Comparison of ENCODE assay signal across 8 cellular contexts in the genomic region with DNA sequence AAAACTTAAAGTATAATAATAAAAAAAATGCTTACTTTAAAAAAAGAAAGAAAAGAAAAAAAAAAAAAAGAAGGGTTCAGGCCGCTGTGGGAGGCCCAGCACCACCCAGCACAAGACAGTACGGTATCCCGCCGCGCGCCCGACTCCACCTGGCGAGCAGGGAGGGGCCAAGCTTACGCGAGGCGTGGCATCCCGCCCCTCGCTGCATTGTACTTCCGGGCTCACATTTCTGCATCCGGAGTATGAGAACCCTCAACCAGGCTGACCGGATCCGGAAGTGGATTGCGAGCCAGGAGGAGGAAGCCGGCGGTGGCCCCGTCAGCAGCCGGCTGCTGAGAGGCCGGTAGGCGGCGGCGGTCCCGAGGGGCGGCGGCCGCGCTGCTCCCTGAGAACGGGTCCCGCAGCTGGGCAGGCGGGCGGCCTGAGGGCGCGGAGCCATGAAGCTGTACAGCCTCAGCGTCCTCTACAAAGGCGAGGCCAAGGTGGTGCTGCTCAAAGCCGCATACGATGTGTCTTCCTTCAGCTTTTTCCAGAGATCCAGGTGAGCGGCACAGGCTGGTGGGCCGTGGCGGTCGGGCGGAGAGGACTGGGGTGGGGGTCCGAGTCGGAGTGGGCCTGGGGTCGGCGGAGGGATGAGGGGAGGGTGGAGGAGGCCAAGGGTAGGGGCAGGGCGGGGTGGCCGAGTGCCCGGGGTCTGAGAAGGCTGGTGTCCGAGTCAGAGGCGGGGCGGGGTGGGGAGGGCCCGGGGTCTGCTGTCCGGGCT. TPM values are rescaled to one million over a fixed set of nuclear protein-coding genes. Genes with fewer than 3 reads are reported as not detected.
A peak's percentile ranks its signal among the peaks of the same experiment; 100 is the strongest.
DNase-seq lines count a peak whose midpoint lies in the region; ATAC-seq and TF ChIP-seq lines count a peak whose summit lies in the region.

A gene (plus strand): TSS at position 280 of the 763 bp plus-strand sequence. CDS start 158 bp downstream, at position 438.

- peaks cover 3% of the 10 kb centered on the region; the same call in 1 of the 2 replicates for H3K36me3 ChIP-seq in BJ (ENCODE audit: control insufficient read depth, insufficient read depth, low read length)
- H3K36me3 ChIP-seq in colonic mucosa: peaks cover 8% of the 10 kb centered on the region

- H3K36me3 Mint-ChIP-seq in activated CD4-positive, alpha-beta T cell treated with anti-CD3 and anti-CD28 coated beads for 36 hours (ENCODE audit: low read depth): peaks cover 12% of the 10 kb centered on the region

- peak; percentile 46 for TF ChIP-seq CTCF in BJ (IDR thresholded peaks at IDR 0.05; ENCODE audit: insufficient read depth, low read depth, low read length)
- TF ChIP-seq CTCF in colonic mucosa (IDR thresholded peaks at IDR 0.05): peak; percentile 40

- peak within 1 kb of the TSS; percentile 80 for H3K4me3 Mint-ChIP-seq in activated CD4-positive, alpha-beta T cell treated with anti-CD3 and anti-CD28 coated beads for 36 hours

- no peaks in the 10 kb centered on the region for H3K9me3 ChIP-seq in colonic mucosa

- no peaks in the 10 kb centered on the region for H3K9me3 Mint-ChIP-seq in activated CD4-positive, alpha-beta T cell treated with anti-CD3 and anti-CD28 coated beads for 36 hours (ENCODE audit: low read depth)

- peaks cover 26% of the 10 kb centered on the region for H3K4me1 Mint-ChIP-seq in activated CD4-positive, alpha-beta T cell treated with anti-CD3 and anti-CD28 coated beads for 36 hours

- DNase-seq in BJ (ENCODE audit: low read depth) (peak; percentile 65), GM19238 (ENCODE audit: insufficient read length, low spot score) (peak; percentile 99), NCI-H510A treated with DMSO at 0.1 percent for 48 hours (lab: John Stamatoyannopoulos, UW) (peak; percentile 93), colonic mucosa (peak; percentile 96), kidney tubule cell (ENCODE audit: low spot score) (peak; percentile 98)
- DNase-seq in activated CD4-positive, alpha-beta T cell treated with anti-CD3 and anti-CD28 coated beads for 36 hours: peak; percentile 97
- DNase-seq in stimulated activated CD4-positive, alpha-beta T cell treated with anti-CD3 and anti-CD28 coated beads, Interleukin-1b, Interleukin-23, amount 100 ng/mL, for 24 hours (ENCODE audit: low read depth in 4 of 4, low spot score in 1 of 4): peak; percentile 85 to 93 (median 90)

- H3K4me1 ChIP-seq in colonic mucosa: peaks cover 4% of the 10 kb centered on the region

- H3K27me3 ChIP-seq in BJ (ENCODE audit: control insufficient read depth, insufficient read depth, low read length) (no peaks in the 10 kb centered on the region; the same call in 1 of the 2 replicates), colonic mucosa (peaks cover 4% of the 10 kb centered on the region)

- CTCF ChIA-PET in BJ (lab: Yijun Ruan, JAX): interaction anchor here (0.5 to 2.5 kb wide), 14 partner anchors 9 to 291 kb away, joined by 3 to 13 read pairs (median 4); no protein-coding TSS in a partner anchor
- CTCF ChIA-PET in activated CD4-positive, alpha-beta T cell treated with anti-CD3 and anti-CD28 coated beads for 36 hours (lab: Charles Lee): interaction anchor here (0.6 to 1.1 kb wide), 9 partner anchors 116 to 921 kb away, joined by 3 to 4 read pairs (median 3); a partner anchor contains a TSS

- intact Hi-C loops in activated CD4-positive, alpha-beta T cell treated with anti-CD3 and anti-CD28 coated beads for 36 hours (cut with DNase I, micrococcal nuclease): loop anchor here (1.0 to 2.0 kb wide), 9 partner anchors 55 to 548 kb away; a partner anchor contains a TSS
- intact Hi-C loops in colonic mucosa (cut with DNase I): no loop called here

- H3K9ac ChIP-seq in colonic mucosa (ENCODE audit: low read depth in 2 of 2, low read length in 2 of 2): peak within 1 kb of the TSS; percentile 66 to 94

- H3K27me3 Mint-ChIP-seq in activated CD4-positive, alpha-beta T cell treated with anti-CD3 and anti-CD28 coated beads for 36 hours: peaks cover 6% of the 10 kb centered on the region

- peak within 1 kb of the TSS; percentile 75 for H3K27ac Mint-ChIP-seq in activated CD4-positive, alpha-beta T cell treated with anti-CD3 and anti-CD28 coated beads for 36 hours

- ATAC-seq in HG03442 (IDR thresholded peaks at IDR 0.05; ENCODE audit: unreplicated experiment): peak; percentile 98
- peak; percentile 99 for ATAC-seq in activated CD4-positive, alpha-beta T cell treated with anti-CD3 and anti-CD28 coated beads for 36 hours

- peak within 1 kb of the TSS; percentile 100 for H3K4me3 ChIP-seq in BJ (ENCODE audit: low read depth, low read length)
- peak within 1 kb of the TSS; percentile 84 for H3K4me3 ChIP-seq in colonic mucosa

- peak within 1 kb of the TSS; percentile 44 for H3K27ac ChIP-seq in colonic mucosa

- POLR2A ChIA-PET in BJ (lab: Charles Lee): no interaction called here
- POLR2A ChIA-PET in activated CD4-positive, alpha-beta T cell treated with anti-CD3 and anti-CD28 coated beads for 36 hours (lab: Charles Lee): no interaction called here

RNA-seq across cellular contexts. Expression of the gene that starts here (rescaled TPM):
- polyA plus RNA-seq in BJ (2011; rRNA removed): 132 and 160 TPM in 2 replicates
- polyA minus RNA-seq in BJ (2011; rRNA and poly(A)+ RNA removed): 76.4 and 125 TPM in 2 replicates
- 10 to 100 TPM; 51.0 to 51.3 TPM for total RNA-seq in activated CD4-positive, alpha-beta T cell treated with anti-CD3 and anti-CD28 coated beads for 36 hours
- total RNA-seq in colonic mucosa: 100 to 1,000 TPM in 1 of 2 donors, 10 to 100 TPM in 1; 83.0 to 103 TPM

Comparison
In these comparisons a context has a peak if more than half of its experiments do, and no peak if none do; other contexts are left out.
1. Peak in every context shown above with its lines: DNase-seq, ATAC-seq, H3K4me3 ChIP-seq and H3K27ac ChIP-seq.